Comparison of ENCODE assay signal across 1 cellular context in the genomic region with DNA sequence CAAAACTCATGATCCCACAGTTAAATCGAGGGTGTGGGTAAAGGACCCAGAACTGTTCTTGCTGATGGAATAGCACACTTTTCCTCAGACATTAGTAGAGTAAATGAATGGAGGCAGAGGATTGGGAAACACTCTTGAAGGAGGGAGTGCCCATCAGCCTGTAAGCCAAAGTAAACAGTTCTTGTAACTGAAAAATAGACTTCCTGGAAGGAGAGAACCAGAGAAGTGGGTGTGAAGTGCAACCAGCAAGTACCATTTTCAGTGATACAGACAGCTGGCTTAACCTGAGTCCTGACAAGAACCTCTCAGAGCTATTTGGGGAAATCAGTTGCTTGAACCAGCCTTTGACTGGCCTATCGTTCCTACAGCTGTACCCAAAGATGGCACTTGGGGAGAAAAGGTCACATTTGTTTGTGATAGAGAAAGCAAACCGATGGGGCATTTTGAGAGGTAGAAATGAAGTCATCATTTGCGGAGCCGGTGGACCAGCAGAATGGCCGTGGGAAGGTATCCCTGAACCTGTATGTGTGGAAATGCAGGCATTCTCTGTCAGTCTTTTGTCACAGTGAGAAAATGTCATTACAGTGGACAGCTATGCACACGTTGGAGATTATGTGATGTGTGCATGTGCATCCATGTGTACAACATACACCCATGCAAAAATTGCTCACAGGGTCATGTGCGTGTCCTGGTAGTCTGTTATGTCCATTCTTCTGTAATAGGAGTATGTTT.
A peak's percentile ranks its signal among the peaks of the same experiment; 100 is the strongest.
TF ChIP-seq lines count a peak whose summit lies in the region.

No MANE protein-coding gene starts in this region.

TF ChIP-seq in HepG2, 621 proteins besides CTCF, POLR2A, EP300 and RAD21 (continued from another document):
- TF ChIP-seq, protein P1, sequence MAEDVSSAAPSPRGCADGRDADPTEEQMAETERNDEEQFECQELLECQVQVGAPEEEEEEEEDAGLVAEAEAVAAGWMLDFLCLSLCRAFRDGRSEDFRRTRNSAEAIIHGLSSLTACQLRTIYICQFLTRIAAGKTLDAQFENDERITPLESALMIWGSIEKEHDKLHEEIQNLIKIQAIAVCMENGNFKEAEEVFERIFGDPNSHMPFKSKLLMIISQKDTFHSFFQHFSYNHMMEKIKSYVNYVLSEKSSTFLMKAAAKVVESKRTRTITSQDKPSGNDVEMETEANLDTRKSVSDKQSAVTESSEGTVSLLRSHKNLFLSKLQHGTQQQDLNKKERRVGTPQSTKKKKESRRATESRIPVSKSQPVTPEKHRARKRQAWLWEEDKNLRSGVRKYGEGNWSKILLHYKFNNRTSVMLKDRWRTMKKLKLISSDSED (CRISPR knock-in tag; IDR thresholded peaks at IDR 0.05), result no peak
- TF ChIP-seq HNF4A (CRISPR knock-in tag; IDR thresholded peaks at IDR 0.05) (peak; percentile 10; the same call in 1 of the 2 replicates), MBNL3 (CRISPR knock-in tag; conservative IDR thresholded peaks at IDR 0.05) (no peak), CREB1 (IDR thresholded peaks at IDR 0.05) (no peak), CREB1 (CRISPR knock-in tag; IDR thresholded peaks at IDR 0.05) (no peak), HOXA9 (CRISPR knock-in tag; IDR thresholded peaks at IDR 0.05; ENCODE audit: borderline replicate concordance) (no peak), NR2C2 (CRISPR knock-in tag; IDR thresholded peaks at IDR 0.05; ENCODE audit: borderline replicate concordance) (no peak), ZNF782 (CRISPR knock-in tag; IDR thresholded peaks at IDR 0.05; ENCODE audit: borderline replicate concordance) (no peak), FOXA3 (CRISPR knock-in tag; IDR thresholded peaks at IDR 0.05) (peak; percentile 59), NFKBIZ (CRISPR knock-in tag; IDR thresholded peaks at IDR 0.05) (no peak), ZNF790 (CRISPR knock-in tag; IDR thresholded peaks at IDR 0.05; ENCODE audit: borderline replicate concordance) (no peak)
